In the genomic region with DNA sequence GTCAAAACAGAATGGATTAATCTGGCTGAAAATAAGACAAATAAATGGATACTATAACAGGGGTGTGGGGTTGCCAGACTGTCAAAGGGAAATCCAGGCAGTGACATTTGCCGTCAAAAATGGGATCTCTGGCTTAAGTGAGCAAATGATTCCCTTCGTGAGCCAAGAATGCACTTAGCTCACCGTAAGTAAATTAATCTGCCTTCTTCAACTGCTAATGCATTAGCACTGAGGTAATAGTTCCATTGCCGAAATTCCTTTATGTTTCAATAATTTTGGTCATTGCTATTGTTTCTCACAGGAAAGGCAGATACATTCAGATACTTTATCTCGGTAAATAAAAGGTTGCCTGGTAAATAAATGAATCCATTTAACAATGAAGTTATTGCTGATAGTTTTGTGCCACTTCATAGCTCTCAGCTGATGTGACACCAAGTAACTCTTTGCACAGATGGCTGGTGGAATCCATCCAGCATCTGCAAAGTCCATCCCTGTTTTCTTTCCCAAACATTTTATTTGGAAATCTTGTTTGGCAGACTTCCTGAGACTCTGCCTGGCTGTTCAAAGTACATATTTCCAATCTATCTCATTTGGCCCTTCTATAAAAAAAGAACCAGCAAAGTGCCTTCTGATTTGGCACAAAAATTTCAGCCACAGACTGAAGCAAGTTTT, we compare ENCODE assay signal across 14 cellular contexts.
DNase-seq lines count a peak whose midpoint lies in the region; ATAC-seq, FAIRE-seq and TF ChIP-seq lines count a peak whose summit lies in the region.
"Had no signal": no experiment of that assay in that cellular context is flagged by ENCODE, and none has a peak within 500 bp of the region (broad histone marks: within the 10 kb centered on the region; RNA-seq: fewer than 3 reads in every experiment).

No MANE protein-coding gene starts in this region.

- DNase-seq in AG10803 (ENCODE audit: low read depth) (peak; percentile 93), HT1080 (ENCODE audit: low read depth) (peak; percentile 11), astrocyte (ENCODE audit: low read depth) (peak; percentile 86), right lobe of liver (peak in 2 of 3 donors; percentile 30 to 80), H54 (ENCODE audit: insufficient read length, low spot score) (no peak), transverse colon (no peak)
- DNase-seq in naive thymus-derived CD4-positive, alpha-beta T cell = no peak
- DNase-seq: activated B cell treated with CpG ODN at 0.5 μM for 24 hours; activated T-cell treated with anti-CD3 and anti-CD28 coated beads, Interleukin-2, amount 50 U/mL, for 1 hour; KG1 had no signal

- no peak overlapping the region for H2AFZ ChIP-seq in astrocyte (ENCODE audit: low read depth, low read length)

- no peaks in the 10 kb centered on the region for H3K79me2 ChIP-seq in astrocyte (ENCODE audit: insufficient read depth, low read length)

- H3K36me3 Mint-ChIP-seq in astrocyte (ENCODE audit: low read depth, unreplicated experiment) = no peaks in the 10 kb centered on the region
- no peaks in the 10 kb centered on the region for H3K36me3 Mint-ChIP-seq in naive thymus-derived CD4-positive, alpha-beta T cell
- H3K36me3 Mint-ChIP-seq: natural killer cell treated with Interleukin-12 subunit alpha and Interleukin-12 subunit beta and Interleukin-15 and Interleukin-18, amount 100 ng/mL, for 72 hours had no signal

- H3K36me3 ChIP-seq in astrocyte (ENCODE audit: insufficient read depth, low read length) (no peaks in the 10 kb centered on the region), right lobe of liver (no peaks in the 10 kb centered on the region), transverse colon (no peaks in the 10 kb centered on the region)
- H3K36me3 ChIP-seq in naive thymus-derived CD4-positive, alpha-beta T cell (ENCODE audit: control insufficient read depth in 2 of 3, insufficient read depth in 3 of 3, low read length in 3 of 3) = no peaks in the 10 kb centered on the region

- intact Hi-C loops in right lobe of liver (cut with DNase I) (no loop called here), transverse colon (cut with DNase I; ENCODE audit: low total_unique reads) (no loop called here)
- intact Hi-C loops in naive thymus-derived CD4-positive, alpha-beta T cell (cut with micrococcal nuclease) = no loop called here

- FAIRE-seq in astrocyte (lab: Jason Lieb, UNC) = peak; percentile 58
- no peak for FAIRE-seq in H54 (lab: Jason Lieb, UNC)
- FAIRE-seq: H1 had no signal

- H3K9me3 Mint-ChIP-seq in astrocyte (ENCODE audit: unreplicated experiment) = peaks cover 4% of the 10 kb centered on the region
- peaks cover 0 to 6% (median under 1%) of the 10 kb centered on the region in 11 donors for H3K9me3 Mint-ChIP-seq in naive thymus-derived CD4-positive, alpha-beta T cell
- H3K9me3 Mint-ChIP-seq: activated B cell treated with CpG ODN at 0.5 μM for 24 hours; natural killer cell treated with Interleukin-12 subunit alpha and Interleukin-12 subunit beta and Interleukin-15 and Interleukin-18, amount 100 ng/mL, for 72 hours had no signal

- H3K4me1 ChIP-seq in astrocyte (ENCODE audit: insufficient read depth, low read length) (peaks cover 16% of the 10 kb centered on the region), right lobe of liver (peaks cover 0 to 16% (median 5%) of the 10 kb centered on the region in 4 donors), transverse colon (peaks cover 0 to 5% (median 0%) of the 10 kb centered on the region in 4 donors)
- no peaks in the 10 kb centered on the region for H3K4me1 ChIP-seq in naive thymus-derived CD4-positive, alpha-beta T cell (ENCODE audit: control insufficient read depth in 2 of 2, insufficient read depth in 2 of 2, low read length in 2 of 2)

- H3K27ac ChIP-seq in astrocyte (ENCODE audit: low read depth, low read length) (peak overlapping the region; percentile 64), right lobe of liver (peak overlapping the region; percentile 29 to 74 (median 70)), transverse colon (no peak overlapping the region)
- no peak overlapping the region for H3K27ac ChIP-seq in naive thymus-derived CD4-positive, alpha-beta T cell (ENCODE audit: low read depth, low read length)

- WGBS in right lobe of liver (ENCODE audit: insufficient coverage, low coverage, low lambda C conversion rate, missing lambda C conversion rate) = 25% methylated on average over 5 of the region's 5 CpGs
- 61 to 69% methylated on average over 4 to 5 of the region's 5 CpGs for WGBS in transverse colon (ENCODE audit: low coverage in 1 of 2), 2 donors

- H3K9me3 ChIP-seq in astrocyte (ENCODE audit: insufficient read depth, low read depth, low read length) (no peaks in the 10 kb centered on the region), right lobe of liver (no peaks in the 10 kb centered on the region), transverse colon (peaks cover 0 to 3% of the 10 kb centered on the region in 2 donors)
- no peaks in the 10 kb centered on the region for H3K9me3 ChIP-seq in naive thymus-derived CD4-positive, alpha-beta T cell (ENCODE audit: control insufficient read depth in 2 of 3, low read length in 3 of 3)

- TF ChIP-seq CTCF in AG10803 (conservative IDR thresholded peaks at IDR 0.05; ENCODE audit: low read length) (no peak), astrocyte (IDR thresholded peaks at IDR 0.05; ENCODE audit: insufficient read depth, low read depth, low read length) (no peak), right lobe of liver (IDR thresholded peaks at IDR 0.05) (no peak), transverse colon (IDR thresholded peaks at IDR 0.05) (no peak)

- no peak overlapping the region; the same call in 1 of the 2 replicates for H3K4me3 ChIP-seq in AG10803 (ENCODE audit: low read length)
- no peak overlapping the region for H3K4me3 ChIP-seq in astrocyte (ENCODE audit: insufficient read depth, low read depth, low read length)
- peak overlapping the region in 2 of 3 donors; percentile 2 to 12 for H3K4me3 ChIP-seq in right lobe of liver
- no peak overlapping the region for H3K4me3 ChIP-seq in naive thymus-derived CD4-positive, alpha-beta T cell (ENCODE audit: low read length)
- H3K4me3 ChIP-seq in transverse colon = no peak overlapping the region

- H3K27me3 ChIP-seq in astrocyte (ENCODE audit: insufficient read depth, low read length) (no peaks in the 10 kb centered on the region), right lobe of liver (no peaks in the 10 kb centered on the region), transverse colon (no peaks in the 10 kb centered on the region)
- no peaks in the 10 kb centered on the region for H3K27me3 ChIP-seq in naive thymus-derived CD4-positive, alpha-beta T cell (ENCODE audit: control insufficient read depth in 2 of 2, insufficient read depth in 2 of 2, low read length in 2 of 2)

- peaks cover 29% of the 10 kb centered on the region for H3K4me1 Mint-ChIP-seq in astrocyte (ENCODE audit: low read depth, unreplicated experiment)
- no peaks in the 10 kb centered on the region for H3K4me1 Mint-ChIP-seq in naive thymus-derived CD4-positive, alpha-beta T cell
- H3K4me1 Mint-ChIP-seq: activated B cell treated with CpG ODN at 0.5 μM for 24 hours had no signal

- peak; percentile 91 to 96 (median 93) for ATAC-seq in right lobe of liver
- ATAC-seq in naive thymus-derived CD4-positive, alpha-beta T cell = no peak
- no peak for ATAC-seq in GM21390 (IDR thresholded peaks at IDR 0.05; ENCODE audit: unreplicated experiment)
- ATAC-seq: natural killer cell treated with Interleukin-12 subunit alpha and Interleukin-12 subunit beta and Interleukin-15 and Interleukin-18, amount 100 ng/mL, for 72 hours; Right ventricle myocardium inferior had no signal

- H4K20me1 ChIP-seq in astrocyte (ENCODE audit: insufficient read depth, low read length) = no peaks in the 10 kb centered on the region

- no peak for TF ChIP-seq POLR2A in right lobe of liver (IDR thresholded peaks at IDR 0.05)
- no peak for TF ChIP-seq POLR2A in H54 (IDR thresholded peaks at IDR 0.05; ENCODE audit: low read depth, low read length)
- TF ChIP-seq POLR2A in transverse colon (IDR thresholded peaks at IDR 0.05) = no peak

- H3K9ac ChIP-seq in astrocyte (ENCODE audit: low read length) = peak overlapping the region; percentile 43

- H3K4me3 Mint-ChIP-seq in astrocyte (ENCODE audit: unreplicated experiment) = no peak overlapping the region
- H3K4me3 Mint-ChIP-seq in naive thymus-derived CD4-positive, alpha-beta T cell = no peak overlapping the region
- H3K4me3 Mint-ChIP-seq: activated B cell treated with CpG ODN at 0.5 μM for 24 hours; natural killer cell treated with Interleukin-12 subunit alpha and Interleukin-12 subunit beta and Interleukin-15 and Interleukin-18, amount 100 ng/mL, for 72 hours had no signal

- CTCF ChIA-PET in naive thymus-derived CD4-positive, alpha-beta T cell (lab: Charles Lee) = no interaction called here

- H3K4me2 ChIP-seq in astrocyte (ENCODE audit: low read length) = peak overlapping the region; percentile 64

- peak overlapping the region; percentile 54 for H3K27ac Mint-ChIP-seq in astrocyte (ENCODE audit: unreplicated experiment)
- H3K27ac Mint-ChIP-seq in naive thymus-derived CD4-positive, alpha-beta T cell = no peak overlapping the region
- H3K27ac Mint-ChIP-seq: activated B cell treated with CpG ODN at 0.5 μM for 24 hours; natural killer cell treated with Interleukin-12 subunit alpha and Interleukin-12 subunit beta and Interleukin-15 and Interleukin-18, amount 100 ng/mL, for 72 hours had no signal

- no peak for TF ChIP-seq EP300 in transverse colon (IDR thresholded peaks at IDR 0.05; ENCODE audit: low read depth)

- no peaks in the 10 kb centered on the region for H3K27me3 Mint-ChIP-seq in astrocyte (ENCODE audit: low read depth, unreplicated experiment)
- H3K27me3 Mint-ChIP-seq in naive thymus-derived CD4-positive, alpha-beta T cell = no peaks in the 10 kb centered on the region
- H3K27me3 Mint-ChIP-seq: activated B cell treated with CpG ODN at 0.5 μM for 24 hours had no signal

- POLR2A ChIA-PET in naive thymus-derived CD4-positive, alpha-beta T cell (lab: Charles Lee) = no interaction called here

- in situ Hi-C loops in transverse colon (cut with MboI; ENCODE audit: low pct_ligation_motif_present in 1 of 4, low pct_unique_long_range_greater_than_20kb in 1 of 4, low sequenced_read_pairs in 3 of 4) = no loop called here

Comparison
In these comparisons a context has a peak if more than half of its experiments do, and no peak if none do; other contexts are left out.
1. DNase-seq: peak in AG10803 (single experiment), HT1080 (single experiment), astrocyte (single experiment) and right lobe of liver (2 of 3); none in H54 (single experiment), naive thymus-derived CD4-positive, alpha-beta T cell (0 of 9) and transverse colon (single experiment).
2. H3K4me3 ChIP-seq: peak in right lobe of liver (2 of 3); none in AG10803 (single experiment), astrocyte (single experiment), naive thymus-derived CD4-positive, alpha-beta T cell (single experiment) and transverse colon (0 of 4).
3. H3K27ac ChIP-seq: peak in astrocyte (single experiment) and right lobe of liver (3 of 3); none in naive thymus-derived CD4-positive, alpha-beta T cell (single experiment) and transverse colon (0 of 4).
4. ATAC-seq: peak in right lobe of liver (4 of 4); none in naive thymus-derived CD4-positive, alpha-beta T cell (single experiment) and GM21390 (single experiment).